ENCODE assay signal across 8 cellular contexts in the genomic region with DNA sequence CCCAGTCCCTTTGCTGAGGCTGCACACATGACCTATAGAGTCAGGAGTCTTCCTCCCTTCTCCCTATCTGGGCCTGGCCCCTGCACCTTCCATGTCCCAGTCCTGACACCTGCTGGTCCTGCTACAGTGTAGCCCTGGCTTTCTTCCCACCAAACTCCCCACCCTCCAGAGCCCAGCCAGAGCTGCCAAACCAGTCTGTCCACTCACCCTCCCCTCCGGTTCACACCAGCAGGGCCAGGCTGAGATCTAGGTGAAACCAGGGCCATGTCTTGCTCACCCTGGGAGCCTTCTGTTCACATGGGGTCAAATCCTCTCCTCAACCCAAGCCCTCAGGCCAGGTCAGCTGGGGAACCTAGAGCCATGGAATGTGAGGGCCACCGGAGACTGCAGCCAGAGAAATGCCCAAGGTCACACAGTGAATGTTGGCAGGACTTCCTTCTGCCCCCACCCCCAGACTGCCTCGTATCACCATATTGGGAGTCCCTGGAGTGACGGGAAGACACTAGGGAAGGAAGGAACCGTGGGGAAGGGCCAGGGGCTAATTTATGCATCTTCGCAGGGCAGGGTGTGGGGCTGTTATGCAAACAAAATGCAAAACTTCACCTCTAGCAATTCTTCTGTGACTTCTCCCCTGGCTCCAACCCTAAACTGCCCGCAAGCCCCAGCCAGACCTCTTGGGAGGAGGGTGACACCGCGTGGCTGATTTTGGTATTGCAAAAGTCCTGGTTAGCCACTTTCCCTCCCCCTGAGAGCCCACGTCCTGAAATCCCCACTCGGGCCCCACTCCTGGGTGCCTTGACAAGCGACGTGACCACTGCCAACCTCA. TPM values are rescaled to one million over a fixed set of nuclear protein-coding genes. Genes with fewer than 3 reads are reported as not detected.
DNase-seq lines count a peak whose midpoint lies in the region; ATAC-seq and TF ChIP-seq lines count a peak whose summit lies in the region.

No MANE protein-coding gene starts in this region.

- H3K9ac ChIP-seq in MM.1S (ENCODE audit: low read length) = no peak overlapping the region
- H3K9ac ChIP-seq in iPS-15b (ENCODE audit: low read depth, low read length) = no peak overlapping the region

- H2AFZ ChIP-seq in MM.1S (ENCODE audit: low read length) = no peak overlapping the region

- no peak for ATAC-seq in activated CD4-positive, CD25-positive, alpha-beta regulatory T cell treated with anti-CD3 and anti-CD28 coated beads, Interleukin-2, amount 50 U/mL, for 24 hours
- peak; percentile 96 for ATAC-seq in body of pancreas
- ATAC-seq in gastrocnemius medialis = peak; percentile 73 to 80
- ATAC-seq in HG02981 (IDR thresholded peaks at IDR 0.05; ENCODE audit: unreplicated experiment) = no peak

- H3K27me3 ChIP-seq in MM.1S (replicated peaks; ENCODE audit: insufficient read depth, low read length) (0 out of 2 replicates have a peak, but pooled peaks cover 6% of the 10 kb centered on the region), body of pancreas (no peaks in the 10 kb centered on the region), iPS-15b (ENCODE audit: control insufficient read depth, insufficient read depth, low read length) (no peaks in the 10 kb centered on the region), gastrocnemius medialis (no peaks in the 10 kb centered on the region)

- no peaks in the 10 kb centered on the region for H3K79me2 ChIP-seq in MM.1S (ENCODE audit: low read length)

- no peaks in the 10 kb centered on the region for H3K9me2 ChIP-seq in MM.1S (replicated peaks; ENCODE audit: insufficient read depth, low read length)

- H3K4me1 ChIP-seq in MM.1S (ENCODE audit: low read length) = no peaks in the 10 kb centered on the region
- peaks cover 60% of the 10 kb centered on the region for H3K4me1 ChIP-seq in body of pancreas
- H3K4me1 ChIP-seq in iPS-15b (ENCODE audit: control insufficient read depth, insufficient read depth, low read length) = peaks cover 2% of the 10 kb centered on the region
- peaks cover 20 to 23% of the 10 kb centered on the region in 2 donors for H3K4me1 ChIP-seq in gastrocnemius medialis

- H3K9me3 ChIP-seq in MM.1S (replicated peaks; ENCODE audit: insufficient read depth, low read length) (no peaks in the 10 kb centered on the region), body of pancreas (no peaks in the 10 kb centered on the region), iPS-15b (ENCODE audit: control insufficient read depth, insufficient read depth, low read length) (no peaks in the 10 kb centered on the region), gastrocnemius medialis (no peaks in the 10 kb centered on the region)

- H4K20me1 ChIP-seq in MM.1S (ENCODE audit: insufficient read depth, low read length) = no peaks in the 10 kb centered on the region

- in situ Hi-C loops in gastrocnemius medialis (cut with MboI; ENCODE audit: low sequenced_read_pairs in 4 of 4) = loop anchor here (5.0 to 10.0 kb wide), 4 partner anchors 93 to 201 kb away; no protein-coding TSS in a partner anchor

- TF ChIP-seq CTCF in MM.1S (IDR thresholded peaks at IDR 0.05; ENCODE audit: low read length) (peak; percentile 75), body of pancreas (IDR thresholded peaks at IDR 0.05) (peak; percentile 74 to 93 (median 90)), gastrocnemius medialis (IDR thresholded peaks at IDR 0.05 in 4 of 5, conservative IDR thresholded peaks at IDR 0.05 in 1 of 5) (peak; percentile 92 to 97 (median 95))

- no peak overlapping the region for H3K27ac ChIP-seq in MM.1S (ENCODE audit: low read length)
- peak overlapping the region; percentile 82 to 97 (median 87) for H3K27ac ChIP-seq in body of pancreas
- H3K27ac ChIP-seq in gastrocnemius medialis = peak overlapping the region; percentile 65 to 78 (median 72)

- DNase-seq in activated CD4-positive, CD25-positive, alpha-beta regulatory T cell (lab: John Stamatoyannopoulos, UW) = peak in 3 of 4 experiments; percentile 9 to 46 (median 12)
- DNase-seq in MM.1S (peak; percentile 65), T-helper 9 cell (peak; percentile 44), body of pancreas (peak; percentile 96 to 98 (median 97)), gastrocnemius medialis (peak; percentile 72 to 85)

- H3K4me3 ChIP-seq in MM.1S (ENCODE audit: low read length) (no peak overlapping the region), body of pancreas (no peak overlapping the region), iPS-15b (ENCODE audit: low read depth, low read length) (peak overlapping the region; percentile 35), gastrocnemius medialis (peak overlapping the region in 1 of 4 donors; percentile 2)

- WGBS in body of pancreas, 2 donors = 4% methylated on average over 8 to 13 of the region's 13 CpGs

- H3K4me2 ChIP-seq in MM.1S (ENCODE audit: low read depth, low read length) = no peak overlapping the region

- H3F3A ChIP-seq in MM.1S (ENCODE audit: insufficient read depth, low read length) = no peaks in the 10 kb centered on the region

- TF ChIP-seq POLR2A in body of pancreas (IDR thresholded peaks at IDR 0.05) (peak in 1 of 3 donors; percentile 22), gastrocnemius medialis (IDR thresholded peaks at IDR 0.05) (no peak)

- intact Hi-C loops in body of pancreas (cut with DNase I) (loop anchor here (5.0 kb wide), 1 partner anchor 101 kb away; no protein-coding TSS in a partner anchor), gastrocnemius medialis (cut with DNase I; ENCODE audit: low total_unique reads) (loop anchor here (1.0 to 2.0 kb wide), 5 partner anchors 44 to 203 kb away; no protein-coding TSS in a partner anchor)

- H3K36me3 ChIP-seq in MM.1S (replicated peaks; ENCODE audit: insufficient read depth, low read length) (no peaks in the 10 kb centered on the region), body of pancreas (replicated peaks in 1 of 2; ENCODE audit: insufficient read depth in 1 of 2, low read depth in 2 of 2) (peaks cover 0 to 2% of the 10 kb centered on the region in 2 donors), iPS-15b (ENCODE audit: control insufficient read depth, insufficient read depth, low read length) (no peaks in the 10 kb centered on the region), gastrocnemius medialis (no peaks in the 10 kb centered on the region)

RNA-seq across cellular contexts. Expression of a gene that starts 14.6 kb away (rescaled TPM):
- total RNA-seq in body of pancreas = 100 to 1,000 TPM; 168 to 174 TPM
- 100 to 1,000 TPM; 407 to 670 (median 484) TPM for total RNA-seq in gastrocnemius medialis

Comparison
In these comparisons a context has a peak if more than half of its experiments do, and no peak if none do; other contexts are left out.
1. DNase-seq: peak in every context shown above with its lines; median percentile 97 in body of pancreas; 78 in gastrocnemius medialis; 65 in MM.1S; 44 in T-helper 9 cell; 12 in activated CD4-positive, CD25-positive, alpha-beta regulatory T cell.
2. ATAC-seq: peak in body of pancreas (single experiment) and gastrocnemius medialis (2 of 2); none in activated CD4-positive, CD25-positive, alpha-beta regulatory T cell treated with anti-CD3 and anti-CD28 coated beads, Interleukin-2, amount 50 U/mL, for 24 hours (0 of 2) and HG02981 (single experiment).
3. Peak in every context shown above with its lines, with median percentiles within 50 percentile points of each other: CTCF ChIP-seq.